1 cellular context compared by ENCODE assay signal in the genomic region with DNA sequence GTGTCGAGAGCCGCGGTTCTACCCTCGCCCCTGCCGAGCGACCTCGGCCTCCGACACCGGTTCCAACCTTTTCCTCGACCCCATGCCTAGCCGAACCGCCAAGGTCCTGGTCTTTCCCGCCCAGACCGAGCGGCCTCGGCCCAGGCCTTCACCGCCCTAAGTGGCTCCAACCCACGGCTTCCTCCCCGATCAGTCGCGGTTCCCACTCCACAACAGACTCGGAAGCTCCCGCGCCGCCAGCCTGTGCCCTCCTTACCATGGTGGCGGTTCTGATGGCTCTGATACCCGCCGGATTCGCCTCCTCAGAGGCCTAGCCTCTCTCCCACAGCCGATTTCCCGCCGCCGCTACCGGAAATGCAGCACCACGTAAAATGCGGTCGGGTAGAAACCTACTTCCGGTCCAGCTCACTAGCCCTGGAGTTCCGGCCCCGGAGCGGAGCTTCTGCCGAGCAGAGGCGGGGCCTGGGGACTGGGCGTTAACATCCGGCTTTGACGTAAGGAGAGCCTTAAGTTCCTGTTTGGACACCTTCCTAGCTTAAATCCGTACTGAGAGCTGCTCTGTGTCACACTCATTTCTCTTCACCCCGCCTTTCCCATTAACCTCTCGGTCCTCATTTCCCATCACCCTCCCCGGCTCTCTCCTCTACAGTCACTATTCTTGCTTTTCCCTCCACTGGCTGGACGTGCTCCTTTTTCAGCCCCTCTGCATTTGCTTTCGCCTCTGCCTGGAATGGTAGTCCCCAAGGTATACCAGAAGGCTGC.
TF ChIP-seq lines count a peak whose summit lies in the region.

A gene (minus strand): TSS at position 358 of the 762 bp plus-strand sequence. CDS start 99 bp downstream, at position 259.

TF ChIP-seq in GM12878, 131 proteins besides CTCF, POLR2A, EP300 and RAD21 (continued from another document and continues in another):
- TF ChIP-seq, protein P1, sequence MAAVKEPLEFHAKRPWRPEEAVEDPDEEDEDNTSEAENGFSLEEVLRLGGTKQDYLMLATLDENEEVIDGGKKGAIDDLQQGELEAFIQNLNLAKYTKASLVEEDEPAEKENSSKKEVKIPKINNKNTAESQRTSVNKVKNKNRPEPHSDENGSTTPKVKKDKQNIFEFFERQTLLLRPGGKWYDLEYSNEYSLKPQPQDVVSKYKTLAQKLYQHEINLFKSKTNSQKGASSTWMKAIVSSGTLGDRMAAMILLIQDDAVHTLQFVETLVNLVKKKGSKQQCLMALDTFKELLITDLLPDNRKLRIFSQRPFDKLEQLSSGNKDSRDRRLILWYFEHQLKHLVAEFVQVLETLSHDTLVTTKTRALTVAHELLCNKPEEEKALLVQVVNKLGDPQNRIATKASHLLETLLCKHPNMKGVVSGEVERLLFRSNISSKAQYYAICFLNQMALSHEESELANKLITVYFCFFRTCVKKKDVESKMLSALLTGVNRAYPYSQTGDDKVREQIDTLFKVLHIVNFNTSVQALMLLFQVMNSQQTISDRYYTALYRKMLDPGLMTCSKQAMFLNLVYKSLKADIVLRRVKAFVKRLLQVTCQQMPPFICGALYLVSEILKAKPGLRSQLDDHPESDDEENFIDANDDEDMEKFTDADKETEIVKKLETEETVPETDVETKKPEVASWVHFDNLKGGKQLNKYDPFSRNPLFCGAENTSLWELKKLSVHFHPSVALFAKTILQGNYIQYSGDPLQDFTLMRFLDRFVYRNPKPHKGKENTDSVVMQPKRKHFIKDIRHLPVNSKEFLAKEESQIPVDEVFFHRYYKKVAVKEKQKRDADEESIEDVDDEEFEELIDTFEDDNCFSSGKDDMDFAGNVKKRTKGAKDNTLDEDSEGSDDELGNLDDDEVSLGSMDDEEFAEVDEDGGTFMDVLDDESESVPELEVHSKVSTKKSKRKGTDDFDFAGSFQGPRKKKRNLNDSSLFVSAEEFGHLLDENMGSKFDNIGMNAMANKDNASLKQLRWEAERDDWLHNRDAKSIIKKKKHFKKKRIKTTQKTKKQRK (IDR thresholded peaks at IDR 0.05; ENCODE audit: low read depth, low read length) = no peak
- TF ChIP-seq NFIC (IDR thresholded peaks at IDR 0.05; ENCODE audit: low read depth, low read length) (no peak), NFXL1 (IDR thresholded peaks at IDR 0.05; ENCODE audit: borderline replicate concordance) (no peak), ETV6 (conservative IDR thresholded peaks at IDR 0.05 in 1 of 2, IDR thresholded peaks at IDR 0.05 in 1 of 2; ENCODE audit: borderline replicate concordance in 1 of 2, low read depth in 1 of 2) (peak in 1 of 2 experiments; percentile 83; a peak in 2 of 4 replicates), IKZF1 (conservative IDR thresholded peaks at IDR 0.05) (peak; percentile 83; the same call in 1 of the 2 replicates), WRNIP1 (IDR thresholded peaks at IDR 0.05; ENCODE audit: borderline replicate concordance, low read depth, low read length) (no peak; the same call in 1 of the 2 replicates), ZBED1 (IDR thresholded peaks at IDR 0.05; ENCODE audit: borderline replicate concordance) (peak; percentile 54; the same call in 1 of the 2 replicates), MEF2A (IDR thresholded peaks at IDR 0.05; ENCODE audit: insufficient read depth, low read depth, low read length) (0 out of 2 replicates have a peak, but pooled peaks have one; percentile 56), FOS (IDR thresholded peaks at IDR 0.05; ENCODE audit: borderline replicate concordance, extremely low read depth, insufficient read length) (no peak), PAX8 (IDR thresholded peaks at IDR 0.05) (no peak), ZNF384 (IDR thresholded peaks at IDR 0.05; ENCODE audit: borderline replicate concordance, low read depth, low read length) (no peak), CHD2 (IDR thresholded peaks at IDR 0.05; ENCODE audit: borderline replicate concordance, low read depth, low read length) (peak; percentile 33; the same call in 1 of the 2 replicates), CHD1 (IDR thresholded peaks at IDR 0.05; ENCODE audit: low read depth, low read length) (no peak)
- TF ChIP-seq, protein P2, sequence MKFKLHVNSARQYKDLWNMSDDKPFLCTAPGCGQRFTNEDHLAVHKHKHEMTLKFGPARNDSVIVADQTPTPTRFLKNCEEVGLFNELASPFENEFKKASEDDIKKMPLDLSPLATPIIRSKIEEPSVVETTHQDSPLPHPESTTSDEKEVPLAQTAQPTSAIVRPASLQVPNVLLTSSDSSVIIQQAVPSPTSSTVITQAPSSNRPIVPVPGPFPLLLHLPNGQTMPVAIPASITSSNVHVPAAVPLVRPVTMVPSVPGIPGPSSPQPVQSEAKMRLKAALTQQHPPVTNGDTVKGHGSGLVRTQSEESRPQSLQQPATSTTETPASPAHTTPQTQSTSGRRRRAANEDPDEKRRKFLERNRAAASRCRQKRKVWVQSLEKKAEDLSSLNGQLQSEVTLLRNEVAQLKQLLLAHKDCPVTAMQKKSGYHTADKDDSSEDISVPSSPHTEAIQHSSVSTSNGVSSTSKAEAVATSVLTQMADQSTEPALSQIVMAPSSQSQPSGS (IDR thresholded peaks at IDR 0.05; ENCODE audit: low read length) = no peak
- TF ChIP-seq, protein P3, sequence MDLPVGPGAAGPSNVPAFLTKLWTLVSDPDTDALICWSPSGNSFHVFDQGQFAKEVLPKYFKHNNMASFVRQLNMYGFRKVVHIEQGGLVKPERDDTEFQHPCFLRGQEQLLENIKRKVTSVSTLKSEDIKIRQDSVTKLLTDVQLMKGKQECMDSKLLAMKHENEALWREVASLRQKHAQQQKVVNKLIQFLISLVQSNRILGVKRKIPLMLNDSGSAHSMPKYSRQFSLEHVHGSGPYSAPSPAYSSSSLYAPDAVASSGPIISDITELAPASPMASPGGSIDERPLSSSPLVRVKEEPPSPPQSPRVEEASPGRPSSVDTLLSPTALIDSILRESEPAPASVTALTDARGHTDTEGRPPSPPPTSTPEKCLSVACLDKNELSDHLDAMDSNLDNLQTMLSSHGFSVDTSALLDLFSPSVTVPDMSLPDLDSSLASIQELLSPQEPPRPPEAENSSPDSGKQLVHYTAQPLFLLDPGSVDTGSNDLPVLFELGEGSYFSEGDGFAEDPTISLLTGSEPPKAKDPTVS (IDR thresholded peaks at IDR 0.05; ENCODE audit: low read depth, low read length) = peak; percentile 82; the same call in 1 of the 2 replicates
- TF ChIP-seq, protein P4, sequence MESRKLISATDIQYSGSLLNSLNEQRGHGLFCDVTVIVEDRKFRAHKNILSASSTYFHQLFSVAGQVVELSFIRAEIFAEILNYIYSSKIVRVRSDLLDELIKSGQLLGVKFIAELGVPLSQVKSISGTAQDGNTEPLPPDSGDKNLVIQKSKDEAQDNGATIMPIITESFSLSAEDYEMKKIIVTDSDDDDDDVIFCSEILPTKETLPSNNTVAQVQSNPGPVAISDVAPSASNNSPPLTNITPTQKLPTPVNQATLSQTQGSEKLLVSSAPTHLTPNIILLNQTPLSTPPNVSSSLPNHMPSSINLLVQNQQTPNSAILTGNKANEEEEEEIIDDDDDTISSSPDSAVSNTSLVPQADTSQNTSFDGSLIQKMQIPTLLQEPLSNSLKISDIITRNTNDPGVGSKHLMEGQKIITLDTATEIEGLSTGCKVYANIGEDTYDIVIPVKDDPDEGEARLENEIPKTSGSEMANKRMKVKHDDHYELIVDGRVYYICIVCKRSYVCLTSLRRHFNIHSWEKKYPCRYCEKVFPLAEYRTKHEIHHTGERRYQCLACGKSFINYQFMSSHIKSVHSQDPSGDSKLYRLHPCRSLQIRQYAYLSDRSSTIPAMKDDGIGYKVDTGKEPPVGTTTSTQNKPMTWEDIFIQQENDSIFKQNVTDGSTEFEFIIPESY (IDR thresholded peaks at IDR 0.05) = no peak
- TF ChIP-seq, protein P5, sequence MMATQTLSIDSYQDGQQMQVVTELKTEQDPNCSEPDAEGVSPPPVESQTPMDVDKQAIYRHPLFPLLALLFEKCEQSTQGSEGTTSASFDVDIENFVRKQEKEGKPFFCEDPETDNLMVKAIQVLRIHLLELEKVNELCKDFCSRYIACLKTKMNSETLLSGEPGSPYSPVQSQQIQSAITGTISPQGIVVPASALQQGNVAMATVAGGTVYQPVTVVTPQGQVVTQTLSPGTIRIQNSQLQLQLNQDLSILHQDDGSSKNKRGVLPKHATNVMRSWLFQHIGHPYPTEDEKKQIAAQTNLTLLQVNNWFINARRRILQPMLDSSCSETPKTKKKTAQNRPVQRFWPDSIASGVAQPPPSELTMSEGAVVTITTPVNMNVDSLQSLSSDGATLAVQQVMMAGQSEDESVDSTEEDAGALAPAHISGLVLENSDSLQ (IDR thresholded peaks at IDR 0.05) = peak; percentile 83
- TF ChIP-seq, protein P6, sequence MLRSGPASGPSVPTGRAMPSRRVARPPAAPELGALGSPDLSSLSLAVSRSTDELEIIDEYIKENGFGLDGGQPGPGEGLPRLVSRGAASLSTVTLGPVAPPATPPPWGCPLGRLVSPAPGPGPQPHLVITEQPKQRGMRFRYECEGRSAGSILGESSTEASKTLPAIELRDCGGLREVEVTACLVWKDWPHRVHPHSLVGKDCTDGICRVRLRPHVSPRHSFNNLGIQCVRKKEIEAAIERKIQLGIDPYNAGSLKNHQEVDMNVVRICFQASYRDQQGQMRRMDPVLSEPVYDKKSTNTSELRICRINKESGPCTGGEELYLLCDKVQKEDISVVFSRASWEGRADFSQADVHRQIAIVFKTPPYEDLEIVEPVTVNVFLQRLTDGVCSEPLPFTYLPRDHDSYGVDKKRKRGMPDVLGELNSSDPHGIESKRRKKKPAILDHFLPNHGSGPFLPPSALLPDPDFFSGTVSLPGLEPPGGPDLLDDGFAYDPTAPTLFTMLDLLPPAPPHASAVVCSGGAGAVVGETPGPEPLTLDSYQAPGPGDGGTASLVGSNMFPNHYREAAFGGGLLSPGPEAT (IDR thresholded peaks at IDR 0.05; ENCODE audit: low read depth) = peak; percentile 82
- TF ChIP-seq, protein P7, sequence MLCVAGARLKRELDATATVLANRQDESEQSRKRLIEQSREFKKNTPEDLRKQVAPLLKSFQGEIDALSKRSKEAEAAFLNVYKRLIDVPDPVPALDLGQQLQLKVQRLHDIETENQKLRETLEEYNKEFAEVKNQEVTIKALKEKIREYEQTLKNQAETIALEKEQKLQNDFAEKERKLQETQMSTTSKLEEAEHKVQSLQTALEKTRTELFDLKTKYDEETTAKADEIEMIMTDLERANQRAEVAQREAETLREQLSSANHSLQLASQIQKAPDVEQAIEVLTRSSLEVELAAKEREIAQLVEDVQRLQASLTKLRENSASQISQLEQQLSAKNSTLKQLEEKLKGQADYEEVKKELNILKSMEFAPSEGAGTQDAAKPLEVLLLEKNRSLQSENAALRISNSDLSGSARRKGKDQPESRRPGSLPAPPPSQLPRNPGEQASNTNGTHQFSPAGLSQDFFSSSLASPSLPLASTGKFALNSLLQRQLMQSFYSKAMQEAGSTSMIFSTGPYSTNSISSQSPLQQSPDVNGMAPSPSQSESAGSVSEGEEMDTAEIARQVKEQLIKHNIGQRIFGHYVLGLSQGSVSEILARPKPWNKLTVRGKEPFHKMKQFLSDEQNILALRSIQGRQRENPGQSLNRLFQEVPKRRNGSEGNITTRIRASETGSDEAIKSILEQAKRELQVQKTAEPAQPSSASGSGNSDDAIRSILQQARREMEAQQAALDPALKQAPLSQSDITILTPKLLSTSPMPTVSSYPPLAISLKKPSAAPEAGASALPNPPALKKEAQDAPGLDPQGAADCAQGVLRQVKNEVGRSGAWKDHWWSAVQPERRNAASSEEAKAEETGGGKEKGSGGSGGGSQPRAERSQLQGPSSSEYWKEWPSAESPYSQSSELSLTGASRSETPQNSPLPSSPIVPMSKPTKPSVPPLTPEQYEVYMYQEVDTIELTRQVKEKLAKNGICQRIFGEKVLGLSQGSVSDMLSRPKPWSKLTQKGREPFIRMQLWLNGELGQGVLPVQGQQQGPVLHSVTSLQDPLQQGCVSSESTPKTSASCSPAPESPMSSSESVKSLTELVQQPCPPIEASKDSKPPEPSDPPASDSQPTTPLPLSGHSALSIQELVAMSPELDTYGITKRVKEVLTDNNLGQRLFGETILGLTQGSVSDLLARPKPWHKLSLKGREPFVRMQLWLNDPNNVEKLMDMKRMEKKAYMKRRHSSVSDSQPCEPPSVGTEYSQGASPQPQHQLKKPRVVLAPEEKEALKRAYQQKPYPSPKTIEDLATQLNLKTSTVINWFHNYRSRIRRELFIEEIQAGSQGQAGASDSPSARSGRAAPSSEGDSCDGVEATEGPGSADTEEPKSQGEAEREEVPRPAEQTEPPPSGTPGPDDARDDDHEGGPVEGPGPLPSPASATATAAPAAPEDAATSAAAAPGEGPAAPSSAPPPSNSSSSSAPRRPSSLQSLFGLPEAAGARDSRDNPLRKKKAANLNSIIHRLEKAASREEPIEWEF (IDR thresholded peaks at IDR 0.05; ENCODE audit: insufficient replicate concordance, low read depth, low read length) = no peak
- TF ChIP-seq, protein P8, sequence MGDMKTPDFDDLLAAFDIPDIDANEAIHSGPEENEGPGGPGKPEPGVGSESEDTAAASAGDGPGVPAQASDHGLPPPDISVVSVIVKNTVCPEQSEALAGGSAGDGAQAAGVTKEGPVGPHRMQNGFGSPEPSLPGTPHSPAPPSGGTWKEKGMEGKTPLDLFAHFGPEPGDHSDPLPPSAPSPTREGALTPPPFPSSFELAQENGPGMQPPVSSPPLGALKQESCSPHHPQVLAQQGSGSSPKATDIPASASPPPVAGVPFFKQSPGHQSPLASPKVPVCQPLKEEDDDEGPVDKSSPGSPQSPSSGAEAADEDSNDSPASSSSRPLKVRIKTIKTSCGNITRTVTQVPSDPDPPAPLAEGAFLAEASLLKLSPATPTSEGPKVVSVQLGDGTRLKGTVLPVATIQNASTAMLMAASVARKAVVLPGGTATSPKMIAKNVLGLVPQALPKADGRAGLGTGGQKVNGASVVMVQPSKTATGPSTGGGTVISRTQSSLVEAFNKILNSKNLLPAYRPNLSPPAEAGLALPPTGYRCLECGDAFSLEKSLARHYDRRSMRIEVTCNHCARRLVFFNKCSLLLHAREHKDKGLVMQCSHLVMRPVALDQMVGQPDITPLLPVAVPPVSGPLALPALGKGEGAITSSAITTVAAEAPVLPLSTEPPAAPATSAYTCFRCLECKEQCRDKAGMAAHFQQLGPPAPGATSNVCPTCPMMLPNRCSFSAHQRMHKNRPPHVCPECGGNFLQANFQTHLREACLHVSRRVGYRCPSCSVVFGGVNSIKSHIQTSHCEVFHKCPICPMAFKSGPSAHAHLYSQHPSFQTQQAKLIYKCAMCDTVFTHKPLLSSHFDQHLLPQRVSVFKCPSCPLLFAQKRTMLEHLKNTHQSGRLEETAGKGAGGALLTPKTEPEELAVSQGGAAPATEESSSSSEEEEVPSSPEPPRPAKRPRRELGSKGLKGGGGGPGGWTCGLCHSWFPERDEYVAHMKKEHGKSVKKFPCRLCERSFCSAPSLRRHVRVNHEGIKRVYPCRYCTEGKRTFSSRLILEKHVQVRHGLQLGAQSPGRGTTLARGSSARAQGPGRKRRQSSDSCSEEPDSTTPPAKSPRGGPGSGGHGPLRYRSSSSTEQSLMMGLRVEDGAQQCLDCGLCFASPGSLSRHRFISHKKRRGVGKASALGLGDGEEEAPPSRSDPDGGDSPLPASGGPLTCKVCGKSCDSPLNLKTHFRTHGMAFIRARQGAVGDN (IDR thresholded peaks at IDR 0.05) = peak; percentile 74
